1 cellular context compared by ENCODE assay signal in genomic region chr2:9206991-9207640, GRCh38.
TF ChIP-seq lines count a peak whose summit lies in the region.

No MANE protein-coding gene starts in this region.

TF ChIP-seq in HepG2, 621 proteins besides CTCF, POLR2A, EP300 and RAD21 (continued from another document and continues in another):
- TF ChIP-seq ZNF275 (CRISPR knock-in tag; IDR thresholded peaks at IDR 0.05; ENCODE audit: borderline replicate concordance) (0 out of 2 replicates have a peak, but pooled peaks have one; percentile 14), EEA1 (CRISPR knock-in tag; IDR thresholded peaks at IDR 0.05; ENCODE audit: borderline replicate concordance) (0 out of 2 replicates have a peak, but pooled peaks have one; percentile 21), YEATS2 (CRISPR knock-in tag; IDR thresholded peaks at IDR 0.05; ENCODE audit: borderline replicate concordance) (no peak), ZNF24 (IDR thresholded peaks at IDR 0.05) (no peak), ZNF142 (CRISPR knock-in tag; IDR thresholded peaks at IDR 0.05) (0 out of 2 replicates have a peak, but pooled peaks have one; percentile 15), MXD1 (CRISPR knock-in tag; IDR thresholded peaks at IDR 0.05) (peak; percentile 59), ZSCAN31 (CRISPR knock-in tag; IDR thresholded peaks at IDR 0.05; ENCODE audit: low read depth) (peak; percentile 46; the same call in 1 of the 2 replicates), ZBTB14 (CRISPR knock-in tag; IDR thresholded peaks at IDR 0.05) (peak; percentile 30; the same call in 1 of the 2 replicates), ZNF225 (CRISPR knock-in tag; IDR thresholded peaks at IDR 0.05) (peak; percentile 75; the same call in 1 of the 2 replicates), ZSCAN30 (CRISPR knock-in tag; IDR thresholded peaks at IDR 0.05) (no peak), ZBTB10 (CRISPR knock-in tag; IDR thresholded peaks at IDR 0.05; ENCODE audit: borderline replicate concordance) (0 out of 2 replicates have a peak, but pooled peaks have one; percentile 18), ZNF724P (CRISPR knock-in tag; IDR thresholded peaks at IDR 0.05; ENCODE audit: borderline replicate concordance) (peak; percentile 9; the same call in 1 of the 2 replicates), HBP1 (CRISPR knock-in tag; IDR thresholded peaks at IDR 0.05; ENCODE audit: low read depth) (no peak), ZBTB40 (IDR thresholded peaks at IDR 0.05) (no peak), ZBTB40 (CRISPR knock-in tag; IDR thresholded peaks at IDR 0.05) (peak; percentile 57; the same call in 1 of the 2 replicates), ARID4A (CRISPR knock-in tag; IDR thresholded peaks at IDR 0.05; ENCODE audit: borderline replicate concordance) (peak; percentile 51; the same call in 1 of the 2 replicates), KDM2A (CRISPR knock-in tag; IDR thresholded peaks at IDR 0.05; ENCODE audit: borderline replicate concordance, low read depth) (peak; percentile 51; the same call in 1 of the 2 replicates), ZFY (CRISPR knock-in tag; IDR thresholded peaks at IDR 0.05) (peak; percentile 54), SAFB2 (CRISPR knock-in tag; IDR thresholded peaks at IDR 0.05; ENCODE audit: borderline replicate concordance, low read depth) (0 out of 2 replicates have a peak, but pooled peaks have one; percentile 52)
